Comparison of ENCODE assay signal across 1 cellular context in genomic region chr10:78555128-78555527, GRCh38.
TF ChIP-seq lines count a peak whose summit lies in the region.

No MANE protein-coding gene starts in this region.

TF ChIP-seq in HepG2, 621 proteins besides CTCF, POLR2A, EP300 and RAD21 (continued from another document):
- TF ChIP-seq ZNF597 (CRISPR knock-in tag; IDR thresholded peaks at IDR 0.05) (no peak), ZNF710 (CRISPR knock-in tag; IDR thresholded peaks at IDR 0.05; ENCODE audit: borderline replicate concordance) (no peak), ZNF280D (CRISPR knock-in tag; IDR thresholded peaks at IDR 0.05) (0 out of 2 replicates have a peak, but pooled peaks have one; percentile 27), ZNF788 (CRISPR knock-in tag; IDR thresholded peaks at IDR 0.05; ENCODE audit: borderline replicate concordance) (no peak), ZMYM2 (CRISPR knock-in tag; IDR thresholded peaks at IDR 0.05) (peak; percentile 68; the same call in 1 of the 2 replicates), CEBPB (IDR thresholded peaks at IDR 0.05; ENCODE audit: borderline replicate concordance, low read depth, low read length) (peak; percentile 48; the same call in 1 of the 2 replicates), NFIC (IDR thresholded peaks at IDR 0.05; ENCODE audit: low read length) (peak; percentile 27; the same call in 1 of the 2 replicates), CBX1 (IDR thresholded peaks at IDR 0.05; ENCODE audit: low read depth) (no peak), FOXA3 (CRISPR knock-in tag; IDR thresholded peaks at IDR 0.05) (0 out of 2 replicates have a peak, but pooled peaks have one; percentile 11), HNRNPLL (IDR thresholded peaks at IDR 0.05; ENCODE audit: low read depth, low read length, poor library complexity, severe bottlenecking) (no peak)
TF ChIP-seq in HepG2: peak in this region for 8.
